ENCODE assay signal across 1 cellular context in the genomic region with DNA sequence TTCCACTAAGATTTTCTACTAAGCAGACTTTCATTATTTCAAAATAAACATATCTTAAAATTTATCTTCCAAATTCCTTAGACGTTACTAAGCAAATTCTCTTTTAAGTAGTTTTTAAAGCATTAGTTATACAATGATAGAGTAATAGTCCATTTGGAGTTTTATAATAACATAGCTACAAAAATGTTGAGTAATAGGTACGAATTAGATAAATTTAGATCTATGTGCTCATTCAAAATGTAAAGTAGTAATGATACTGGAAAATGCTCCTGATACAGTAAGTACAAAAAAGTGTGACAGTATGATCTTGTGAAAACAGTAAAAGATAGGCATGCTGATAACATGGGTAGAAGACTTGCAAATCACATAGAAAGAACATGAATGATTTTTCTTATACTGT.
TF ChIP-seq lines count a peak whose summit lies in the region.

No MANE protein-coding gene starts in this region.

TF ChIP-seq in HepG2, 621 proteins besides CTCF, POLR2A, EP300 and RAD21:
- TF ChIP-seq, protein P1, sequence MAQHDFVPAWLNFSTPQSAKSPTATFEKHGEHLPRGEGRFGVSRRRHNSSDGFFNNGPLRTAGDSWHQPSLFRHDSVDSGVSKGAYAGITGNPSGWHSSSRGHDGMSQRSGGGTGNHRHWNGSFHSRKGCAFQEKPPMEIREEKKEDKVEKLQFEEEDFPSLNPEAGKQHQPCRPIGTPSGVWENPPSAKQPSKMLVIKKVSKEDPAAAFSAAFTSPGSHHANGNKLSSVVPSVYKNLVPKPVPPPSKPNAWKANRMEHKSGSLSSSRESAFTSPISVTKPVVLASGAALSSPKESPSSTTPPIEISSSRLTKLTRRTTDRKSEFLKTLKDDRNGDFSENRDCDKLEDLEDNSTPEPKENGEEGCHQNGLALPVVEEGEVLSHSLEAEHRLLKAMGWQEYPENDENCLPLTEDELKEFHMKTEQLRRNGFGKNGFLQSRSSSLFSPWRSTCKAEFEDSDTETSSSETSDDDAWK (CRISPR knock-in tag; IDR thresholded peaks at IDR 0.05), result no peak
- TF ChIP-seq SALL1 (CRISPR knock-in tag; IDR thresholded peaks at IDR 0.05) (no peak), RFXANK (CRISPR knock-in tag; IDR thresholded peaks at IDR 0.05) (no peak), ZFP36L2 (CRISPR knock-in tag; IDR thresholded peaks at IDR 0.05) (no peak), HMGA1 (CRISPR knock-in tag; conservative IDR thresholded peaks at IDR 0.05) (no peak), MIER2 (CRISPR knock-in tag; IDR thresholded peaks at IDR 0.05) (no peak), FOXK1 (CRISPR knock-in tag; IDR thresholded peaks at IDR 0.05; ENCODE audit: borderline replicate concordance, low read depth) (no peak), ZNF660 (CRISPR knock-in tag; IDR thresholded peaks at IDR 0.05; ENCODE audit: borderline replicate concordance, low read depth) (no peak), ZFY (CRISPR knock-in tag; IDR thresholded peaks at IDR 0.05) (no peak), ATAD3A (CRISPR knock-in tag; IDR thresholded peaks at IDR 0.05) (no peak)
- TF ChIP-seq, protein P2, sequence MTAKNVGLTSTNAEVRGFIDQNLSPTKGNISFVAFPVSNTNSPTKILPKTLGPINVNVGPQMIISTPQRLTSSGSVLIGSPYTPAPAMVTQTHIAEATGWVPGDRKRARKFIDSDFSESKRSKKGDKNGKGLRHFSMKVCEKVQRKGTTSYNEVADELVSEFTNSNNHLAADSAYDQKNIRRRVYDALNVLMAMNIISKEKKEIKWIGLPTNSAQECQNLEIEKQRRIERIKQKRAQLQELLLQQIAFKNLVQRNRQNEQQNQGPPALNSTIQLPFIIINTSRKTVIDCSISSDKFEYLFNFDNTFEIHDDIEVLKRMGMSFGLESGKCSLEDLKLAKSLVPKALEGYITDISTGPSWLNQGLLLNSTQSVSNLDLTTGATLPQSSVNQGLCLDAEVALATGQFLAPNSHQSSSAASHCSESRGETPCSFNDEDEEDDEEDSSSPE (CRISPR knock-in tag; IDR thresholded peaks at IDR 0.05), result no peak
- TF ChIP-seq, protein P3, sequence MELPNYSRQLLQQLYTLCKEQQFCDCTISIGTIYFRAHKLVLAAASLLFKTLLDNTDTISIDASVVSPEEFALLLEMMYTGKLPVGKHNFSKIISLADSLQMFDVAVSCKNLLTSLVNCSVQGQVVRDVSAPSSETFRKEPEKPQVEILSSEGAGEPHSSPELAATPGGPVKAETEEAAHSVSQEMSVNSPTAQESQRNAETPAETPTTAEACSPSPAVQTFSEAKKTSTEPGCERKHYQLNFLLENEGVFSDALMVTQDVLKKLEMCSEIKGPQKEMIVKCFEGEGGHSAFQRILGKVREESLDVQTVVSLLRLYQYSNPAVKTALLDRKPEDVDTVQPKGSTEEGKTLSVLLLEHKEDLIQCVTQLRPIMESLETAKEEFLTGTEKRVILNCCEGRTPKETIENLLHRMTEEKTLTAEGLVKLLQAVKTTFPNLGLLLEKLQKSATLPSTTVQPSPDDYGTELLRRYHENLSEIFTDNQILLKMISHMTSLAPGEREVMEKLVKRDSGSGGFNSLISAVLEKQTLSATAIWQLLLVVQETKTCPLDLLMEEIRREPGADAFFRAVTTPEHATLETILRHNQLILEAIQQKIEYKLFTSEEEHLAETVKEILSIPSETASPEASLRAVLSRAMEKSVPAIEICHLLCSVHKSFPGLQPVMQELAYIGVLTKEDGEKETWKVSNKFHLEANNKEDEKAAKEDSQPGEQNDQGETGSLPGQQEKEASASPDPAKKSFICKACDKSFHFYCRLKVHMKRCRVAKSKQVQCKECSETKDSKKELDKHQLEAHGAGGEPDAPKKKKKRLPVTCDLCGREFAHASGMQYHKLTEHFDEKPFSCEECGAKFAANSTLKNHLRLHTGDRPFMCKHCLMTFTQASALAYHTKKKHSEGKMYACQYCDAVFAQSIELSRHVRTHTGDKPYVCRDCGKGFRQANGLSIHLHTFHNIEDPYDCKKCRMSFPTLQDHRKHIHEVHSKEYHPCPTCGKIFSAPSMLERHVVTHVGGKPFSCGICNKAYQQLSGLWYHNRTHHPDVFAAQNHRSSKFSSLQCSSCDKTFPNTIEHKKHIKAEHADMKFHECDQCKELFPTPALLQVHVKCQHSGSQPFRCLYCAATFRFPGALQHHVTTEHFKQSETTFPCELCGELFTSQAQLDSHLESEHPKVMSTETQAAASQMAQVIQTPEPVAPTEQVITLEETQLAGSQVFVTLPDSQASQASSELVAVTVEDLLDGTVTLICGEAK (IDR thresholded peaks at IDR 0.05), result no peak
- TF ChIP-seq, protein P3 (CRISPR knock-in tag; IDR thresholded peaks at IDR 0.05), result no peak
- TF ChIP-seq, protein P4, sequence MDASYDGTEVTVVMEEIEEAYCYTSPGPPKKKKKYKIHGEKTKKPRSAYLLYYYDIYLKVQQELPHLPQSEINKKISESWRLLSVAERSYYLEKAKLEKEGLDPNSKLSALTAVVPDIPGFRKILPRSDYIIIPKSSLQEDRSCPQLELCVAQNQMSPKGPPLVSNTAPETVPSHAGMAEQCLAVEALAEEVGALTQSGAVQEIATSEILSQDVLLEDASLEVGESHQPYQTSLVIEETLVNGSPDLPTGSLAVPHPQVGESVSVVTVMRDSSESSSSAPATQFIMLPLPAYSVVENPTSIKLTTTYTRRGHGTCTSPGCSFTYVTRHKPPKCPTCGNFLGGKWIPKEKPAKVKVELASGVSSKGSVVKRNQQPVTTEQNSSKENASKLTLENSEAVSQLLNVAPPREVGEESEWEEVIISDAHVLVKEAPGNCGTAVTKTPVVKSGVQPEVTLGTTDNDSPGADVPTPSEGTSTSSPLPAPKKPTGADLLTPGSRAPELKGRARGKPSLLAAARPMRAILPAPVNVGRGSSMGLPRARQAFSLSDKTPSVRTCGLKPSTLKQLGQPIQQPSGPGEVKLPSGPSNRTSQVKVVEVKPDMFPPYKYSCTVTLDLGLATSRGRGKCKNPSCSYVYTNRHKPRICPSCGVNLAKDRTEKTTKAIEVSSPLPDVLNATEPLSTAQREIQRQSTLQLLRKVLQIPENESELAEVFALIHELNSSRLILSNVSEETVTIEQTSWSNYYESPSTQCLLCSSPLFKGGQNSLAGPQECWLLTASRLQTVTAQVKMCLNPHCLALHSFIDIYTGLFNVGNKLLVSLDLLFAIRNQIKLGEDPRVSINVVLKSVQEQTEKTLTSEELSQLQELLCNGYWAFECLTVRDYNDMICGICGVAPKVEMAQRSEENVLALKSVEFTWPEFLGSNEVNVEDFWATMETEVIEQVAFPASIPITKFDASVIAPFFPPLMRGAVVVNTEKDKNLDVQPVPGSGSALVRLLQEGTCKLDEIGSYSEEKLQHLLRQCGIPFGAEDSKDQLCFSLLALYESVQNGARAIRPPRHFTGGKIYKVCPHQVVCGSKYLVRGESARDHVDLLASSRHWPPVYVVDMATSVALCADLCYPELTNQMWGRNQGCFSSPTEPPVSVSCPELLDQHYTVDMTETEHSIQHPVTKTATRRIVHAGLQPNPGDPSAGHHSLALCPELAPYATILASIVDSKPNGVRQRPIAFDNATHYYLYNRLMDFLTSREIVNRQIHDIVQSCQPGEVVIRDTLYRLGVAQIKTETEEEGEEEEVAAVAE (CRISPR knock-in tag; IDR thresholded peaks at IDR 0.05; ENCODE audit: borderline replicate concordance), result no peak
- TF ChIP-seq, protein P5, sequence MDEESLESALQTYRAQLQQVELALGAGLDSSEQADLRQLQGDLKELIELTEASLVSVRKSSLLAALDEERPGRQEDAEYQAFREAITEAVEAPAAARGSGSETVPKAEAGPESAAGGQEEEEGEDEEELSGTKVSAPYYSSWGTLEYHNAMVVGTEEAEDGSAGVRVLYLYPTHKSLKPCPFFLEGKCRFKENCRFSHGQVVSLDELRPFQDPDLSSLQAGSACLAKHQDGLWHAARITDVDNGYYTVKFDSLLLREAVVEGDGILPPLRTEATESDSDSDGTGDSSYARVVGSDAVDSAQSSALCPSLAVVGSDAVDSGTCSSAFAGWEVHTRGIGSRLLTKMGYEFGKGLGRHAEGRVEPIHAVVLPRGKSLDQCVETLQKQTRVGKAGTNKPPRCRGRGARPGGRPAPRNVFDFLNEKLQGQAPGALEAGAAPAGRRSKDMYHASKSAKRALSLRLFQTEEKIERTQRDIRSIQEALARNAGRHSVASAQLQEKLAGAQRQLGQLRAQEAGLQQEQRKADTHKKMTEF (CRISPR knock-in tag; IDR thresholded peaks at IDR 0.05), result no peak
- TF ChIP-seq, protein P6, sequence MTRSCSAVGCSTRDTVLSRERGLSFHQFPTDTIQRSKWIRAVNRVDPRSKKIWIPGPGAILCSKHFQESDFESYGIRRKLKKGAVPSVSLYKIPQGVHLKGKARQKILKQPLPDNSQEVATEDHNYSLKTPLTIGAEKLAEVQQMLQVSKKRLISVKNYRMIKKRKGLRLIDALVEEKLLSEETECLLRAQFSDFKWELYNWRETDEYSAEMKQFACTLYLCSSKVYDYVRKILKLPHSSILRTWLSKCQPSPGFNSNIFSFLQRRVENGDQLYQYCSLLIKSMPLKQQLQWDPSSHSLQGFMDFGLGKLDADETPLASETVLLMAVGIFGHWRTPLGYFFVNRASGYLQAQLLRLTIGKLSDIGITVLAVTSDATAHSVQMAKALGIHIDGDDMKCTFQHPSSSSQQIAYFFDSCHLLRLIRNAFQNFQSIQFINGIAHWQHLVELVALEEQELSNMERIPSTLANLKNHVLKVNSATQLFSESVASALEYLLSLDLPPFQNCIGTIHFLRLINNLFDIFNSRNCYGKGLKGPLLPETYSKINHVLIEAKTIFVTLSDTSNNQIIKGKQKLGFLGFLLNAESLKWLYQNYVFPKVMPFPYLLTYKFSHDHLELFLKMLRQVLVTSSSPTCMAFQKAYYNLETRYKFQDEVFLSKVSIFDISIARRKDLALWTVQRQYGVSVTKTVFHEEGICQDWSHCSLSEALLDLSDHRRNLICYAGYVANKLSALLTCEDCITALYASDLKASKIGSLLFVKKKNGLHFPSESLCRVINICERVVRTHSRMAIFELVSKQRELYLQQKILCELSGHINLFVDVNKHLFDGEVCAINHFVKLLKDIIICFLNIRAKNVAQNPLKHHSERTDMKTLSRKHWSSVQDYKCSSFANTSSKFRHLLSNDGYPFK (CRISPR knock-in tag; IDR thresholded peaks at IDR 0.05; ENCODE audit: borderline replicate concordance), result no peak
TF ChIP-seq in HepG2: peak in this region for 0.
